Comparison of ENCODE assay signal across 23 cellular contexts in genomic region chr16:69005641-69006355, GRCh38.
"Had no signal": no experiment of that assay in that cellular context is flagged by ENCODE, and none has a peak within 500 bp of the region (broad histone marks: within the 10 kb centered on the region; RNA-seq: fewer than 3 reads in every experiment).

No MANE protein-coding gene starts in this region.

- H3K4me3 ChIP-seq: esophagus squamous epithelium, gastrocnemius medialis, heart right ventricle, lower lobe of right lung, thoracic aorta had no signal

- H3K4me1 ChIP-seq: esophagus squamous epithelium, gastrocnemius medialis, heart right ventricle, lower lobe of right lung had no signal

- H3K9me3 ChIP-seq: esophagus squamous epithelium, gastrocnemius medialis, lower lobe of right lung, thoracic aorta had no signal

- H3K27ac ChIP-seq: esophagus squamous epithelium, gastrocnemius medialis, heart right ventricle, lower lobe of right lung, thoracic aorta had no signal

- H3K27me3 ChIP-seq: esophagus squamous epithelium, gastrocnemius medialis, heart right ventricle had no signal

- DNase-seq: activated CD4-positive, alpha-beta memory T cell treated with anti-CD3 and anti-CD28 coated beads, Interleukin-2, amount 10 ng/mL, durations not matched to agents 7 days and 5 days; activated CD4-positive, alpha-beta T cell treated with anti-CD3 and anti-CD28 coated beads, Interleukin-2, amount 10 ng/mL, durations not matched to agents 24 days and 14 days; activated CD8-positive, alpha-beta memory T cell treated with anti-CD3 and anti-CD28 coated beads, Interleukin-2, amount 10 ng/mL, durations not matched to agents 7 days and 5 days; activated effector memory CD4-positive, alpha-beta T cell treated with anti-CD3 and anti-CD28 coated beads, Interleukin-2, amount 50 U/mL, for 16 hours; activated naive CD4-positive, alpha-beta T cell treated with anti-CD3 and anti-CD28 coated beads, Interleukin-2, amount 10 ng/mL, durations not matched to agents 7 days and 5 days; activated T-cell treated with anti-CD3 and anti-CD28 coated beads for 4 hours; amygdala; effector CD8-positive, alpha-beta T cell; esophagus squamous epithelium; gastrocnemius medialis; heart right ventricle; lower lobe of right lung; naive thymus-derived CD4-positive, alpha-beta T cell; occipital lobe; posterior cingulate gyrus; small intestine; stimulated activated CD8-positive, alpha-beta memory T cell treated with anti-CD3 and anti-CD28 coated beads, Interleukin-4, amount 100 ng/mL, for 48 hours; stimulated activated naive CD4-positive, alpha-beta T cell treated with Interleukin-2 at 50 U/mL for 16 hours had no signal

- H3K27ac Mint-ChIP-seq: activated CD4-positive, alpha-beta memory T cell treated with anti-CD3 and anti-CD28 coated beads, Interleukin-2, amount 10 ng/mL, durations not matched to agents 7 days and 5 days; activated CD4-positive, alpha-beta T cell treated with anti-CD3 and anti-CD28 coated beads, Interleukin-2, amount 10 ng/mL, durations not matched to agents 24 days and 14 days; activated CD8-positive, alpha-beta memory T cell treated with anti-CD3 and anti-CD28 coated beads, Interleukin-2, amount 10 ng/mL, durations not matched to agents 7 days and 5 days; activated naive CD4-positive, alpha-beta T cell treated with anti-CD3 and anti-CD28 coated beads, Interleukin-2, amount 10 ng/mL, durations not matched to agents 7 days and 5 days; naive thymus-derived CD4-positive, alpha-beta T cell had no signal

- H3K27me3 Mint-ChIP-seq: activated CD4-positive, alpha-beta memory T cell treated with anti-CD3 and anti-CD28 coated beads, Interleukin-2, amount 10 ng/mL, durations not matched to agents 7 days and 5 days; activated CD4-positive, alpha-beta T cell treated with anti-CD3 and anti-CD28 coated beads, Interleukin-2, amount 10 ng/mL, durations not matched to agents 24 days and 14 days; activated CD8-positive, alpha-beta memory T cell treated with anti-CD3 and anti-CD28 coated beads, Interleukin-2, amount 10 ng/mL, durations not matched to agents 7 days and 5 days; activated naive CD4-positive, alpha-beta T cell treated with anti-CD3 and anti-CD28 coated beads, Interleukin-2, amount 10 ng/mL, durations not matched to agents 7 days and 5 days; naive thymus-derived CD4-positive, alpha-beta T cell had no signal

- H3K4me3 Mint-ChIP-seq: activated CD4-positive, alpha-beta memory T cell treated with anti-CD3 and anti-CD28 coated beads, Interleukin-2, amount 10 ng/mL, durations not matched to agents 7 days and 5 days; activated CD4-positive, alpha-beta T cell treated with anti-CD3 and anti-CD28 coated beads, Interleukin-2, amount 10 ng/mL, durations not matched to agents 24 days and 14 days; activated CD8-positive, alpha-beta memory T cell treated with anti-CD3 and anti-CD28 coated beads, Interleukin-2, amount 10 ng/mL, durations not matched to agents 7 days and 5 days; activated naive CD4-positive, alpha-beta T cell treated with anti-CD3 and anti-CD28 coated beads, Interleukin-2, amount 10 ng/mL, durations not matched to agents 7 days and 5 days; naive thymus-derived CD4-positive, alpha-beta T cell; neural crest cell had no signal

- H3K36me3 ChIP-seq: gastrocnemius medialis, lower lobe of right lung, thoracic aorta had no signal

- H3K4me1 Mint-ChIP-seq: activated CD4-positive, alpha-beta memory T cell treated with anti-CD3 and anti-CD28 coated beads, Interleukin-2, amount 10 ng/mL, durations not matched to agents 7 days and 5 days; activated CD4-positive, alpha-beta T cell treated with anti-CD3 and anti-CD28 coated beads, Interleukin-2, amount 10 ng/mL, durations not matched to agents 24 days and 14 days; activated CD8-positive, alpha-beta memory T cell treated with anti-CD3 and anti-CD28 coated beads, Interleukin-2, amount 10 ng/mL, durations not matched to agents 7 days and 5 days; activated naive CD4-positive, alpha-beta T cell treated with anti-CD3 and anti-CD28 coated beads, Interleukin-2, amount 10 ng/mL, durations not matched to agents 7 days and 5 days; naive thymus-derived CD4-positive, alpha-beta T cell; neural crest cell had no signal

- ATAC-seq: activated CD4-positive, CD25-positive, alpha-beta regulatory T cell treated with anti-CD3 and anti-CD28 coated beads, Interleukin-2, amount 50 U/mL, for 24 hours; activated CD8-positive, alpha-beta memory T cell treated with anti-CD3 and anti-CD28 coated beads, Interleukin-2, amount 10 ng/mL, durations not matched to agents 7 days and 5 days; gastrocnemius medialis; heart right ventricle; left lobe of liver; lower lobe of right lung; naive thymus-derived CD4-positive, alpha-beta T cell; sciatic nerve had no signal
